ENCODE assay signal across 8 cellular contexts in genomic region chr6:129766959-129767728, GRCh38. TPM values are rescaled to one million over a fixed set of nuclear protein-coding genes. Genes with fewer than 3 reads are reported as not detected.
DNase-seq lines count a peak whose midpoint lies in the region; ATAC-seq and TF ChIP-seq lines count a peak whose summit lies in the region.

No MANE protein-coding gene starts in this region.

- no peak overlapping the region for H3K27ac ChIP-seq in WERI-Rb-1

- no peaks in the 10 kb centered on the region for H3K9me3 ChIP-seq in WERI-Rb-1 (ENCODE audit: severe bottlenecking)

- DNase-seq in GM12864 (ENCODE audit: low read depth) (no peak), NCI-H1092 treated with DMSO at 0.1 percent for 48 hours (lab: John Stamatoyannopoulos, UW) (peak; percentile 42), WERI-Rb-1 (peak; percentile 51), cardiac fibroblast (ENCODE audit: low read depth in 2 of 2) (peak; percentile 46 to 57), left colon (peak; percentile 17 to 28), KG1 (lab: John Stamatoyannopoulos, UW) (no peak)
- peak; percentile 41 to 63 for DNase-seq in stimulated activated CD4-positive, alpha-beta T cell treated with anti-CD3 and anti-CD28 coated beads, Interleukin-4, amount 100 ng/mL, for 4 hours

- ATAC-seq in HG02588 (IDR thresholded peaks at IDR 0.05; ENCODE audit: unreplicated experiment) = peak; percentile 85
- ATAC-seq in left colon = peak; percentile 21

- intact Hi-C loops in left colon (cut with DNase I, micrococcal nuclease) = no loop called here

- TF ChIP-seq CTCF in GM12864 (IDR thresholded peaks at IDR 0.05; ENCODE audit: low read depth, low read length, missing control alignments) (no peak), WERI-Rb-1 (IDR thresholded peaks at IDR 0.05; ENCODE audit: low read depth, low read length) (no peak), cardiac fibroblast (IDR thresholded peaks at IDR 0.05; ENCODE audit: low read depth, low read length) (no peak)

- H3K4me3 ChIP-seq in GM12864 (ENCODE audit: low read depth, low read length) (peak overlapping the region; percentile 55), WERI-Rb-1 (ENCODE audit: low read depth, low read length) (peak overlapping the region; percentile 59), cardiac fibroblast (replicated peaks in 1 of 2; ENCODE audit: low read depth in 2 of 2, low read length in 2 of 2) (peak overlapping the region; percentile 31 to 58)

- H3K36me3 ChIP-seq in WERI-Rb-1 = no peaks in the 10 kb centered on the region

- H3K27me3 ChIP-seq in WERI-Rb-1 (ENCODE audit: insufficient read depth, low read depth, severe bottlenecking) = no peaks in the 10 kb centered on the region

RNA-seq across cellular contexts. Expression of gene ARHGAP18, which starts 57.2 kb away (rescaled TPM):
- total RNA-seq in left colon = 10 to 100 TPM; 19.9 to 26.9 TPM

Comparison
In these comparisons a context has a peak if more than half of its experiments do, and no peak if none do; other contexts are left out.
1. DNase-seq: peak in NCI-H1092 treated with DMSO at 0.1 percent for 48 hours (single experiment), WERI-Rb-1 (single experiment), cardiac fibroblast (2 of 2), left colon (2 of 2) and stimulated activated CD4-positive, alpha-beta T cell treated with anti-CD3 and anti-CD28 coated beads, Interleukin-4, amount 100 ng/mL, for 4 hours (2 of 2); none in GM12864 (single experiment) and KG1 (single experiment).
2. Peak in every context shown above with its lines, with median percentiles within 50 percentile points of each other: H3K4me3 ChIP-seq.